In genomic region chr18:44939037-44939665, GRCh38 we compare ENCODE assay signal across 22 cellular contexts.
DNase-seq lines count a peak whose midpoint lies in the region; ATAC-seq and TF ChIP-seq lines count a peak whose summit lies in the region.
"Had no signal": no experiment of that assay in that cellular context is flagged by ENCODE, and none has a peak within 500 bp of the region (broad histone marks: within the 10 kb centered on the region; RNA-seq: fewer than 3 reads in every experiment).

No MANE protein-coding gene starts in this region.

- H3K4me3 ChIP-seq in epithelial cell of esophagus (ENCODE audit: low read length) = no peak overlapping the region
- H3K4me3 ChIP-seq: lung, psoas muscle had no signal

- H3K27ac Mint-ChIP-seq in nephron progenitor cell (peak overlapping the region; percentile 90), progenitor cell of endocrine pancreas (no peak overlapping the region)
- H3K27ac Mint-ChIP-seq: activated naive CD4-positive, alpha-beta T cell treated with anti-CD3 and anti-CD28 coated beads for 36 hours; CD4-positive, alpha-beta T cell; natural killer cell; T-cell had no signal

- peak; percentile 52 for DNase-seq in COLO668 (lab: John Stamatoyannopoulos, UW; ENCODE audit: unreplicated experiment)
- DNase-seq in NCI-H748 treated with DMSO at 0.1 percent for 48 hours (lab: John Stamatoyannopoulos, UW) = peak; percentile 80
- peak; percentile 76 for DNase-seq in epithelial cell of esophagus (ENCODE audit: low read depth)
- DNase-seq in nephron progenitor cell = no peak
- no peak for DNase-seq in T-helper 2 cell
- DNase-seq in activated CD8-positive, alpha-beta memory T cell treated with anti-CD3 and anti-CD28 coated beads for 24 hours = no peak
- DNase-seq in progenitor cell of endocrine pancreas (ENCODE audit: low spot score, unreplicated experiment) = no peak
- DNase-seq: activated CD4-positive, alpha-beta T cell treated with anti-CD3 and anti-CD28 coated beads, Interleukin-2, amount 50 U/mL, for 1 hour; activated naive CD4-positive, alpha-beta T cell treated with anti-CD3 and anti-CD28 coated beads for 36 hours; CD4-positive, alpha-beta T cell; effector memory CD8-positive, alpha-beta T cell; HCEC 1CT; heart left ventricle; natural killer cell; psoas muscle; Right ventricle myocardium superior; stimulated activated CD4-positive, alpha-beta T cell treated with anti-CD3 and anti-CD28 coated beads, Interleukin-4, amount 100 ng/mL, for 24 hours; substantia nigra; T-cell had no signal

- H3K4me3 Mint-ChIP-seq in nephron progenitor cell (no peak overlapping the region), progenitor cell of endocrine pancreas (ENCODE audit: low read depth) (no peak overlapping the region)
- H3K4me3 Mint-ChIP-seq: activated naive CD4-positive, alpha-beta T cell treated with anti-CD3 and anti-CD28 coated beads for 36 hours; CD4-positive, alpha-beta T cell; effector memory CD8-positive, alpha-beta T cell; IgD-negative memory B cell; natural killer cell; T-cell had no signal

- H3K27me3 Mint-ChIP-seq in nephron progenitor cell (ENCODE audit: low read depth, poor library complexity) = no peaks in the 10 kb centered on the region
- peaks cover 12% of the 10 kb centered on the region for H3K27me3 Mint-ChIP-seq in progenitor cell of endocrine pancreas
- H3K27me3 Mint-ChIP-seq: IgD-negative memory B cell had no signal

- ATAC-seq in HG03354 (IDR thresholded peaks at IDR 0.05; ENCODE audit: poor library complexity, severe bottlenecking, unreplicated experiment) = no peak
- ATAC-seq: effector memory CD8-positive, alpha-beta T cell had no signal

- peaks cover 36% of the 10 kb centered on the region for H3K4me1 Mint-ChIP-seq in nephron progenitor cell
- peaks cover 28% of the 10 kb centered on the region for H3K4me1 Mint-ChIP-seq in progenitor cell of endocrine pancreas (ENCODE audit: low read depth)
- H3K4me1 Mint-ChIP-seq: T-cell had no signal

- no peak for TF ChIP-seq CTCF in epithelial cell of esophagus (IDR thresholded peaks at IDR 0.05; ENCODE audit: insufficient read depth, low read depth, low read length, missing control alignments)
- no peak for TF ChIP-seq CTCF in nephron progenitor cell (IDR thresholded peaks at IDR 0.05)
- no peak for TF ChIP-seq CTCF in progenitor cell of endocrine pancreas (IDR thresholded peaks at IDR 0.05; ENCODE audit: unreplicated experiment)

- peaks cover 44% of the 10 kb centered on the region for H3K36me3 Mint-ChIP-seq in nephron progenitor cell (ENCODE audit: low read depth)
- H3K36me3 Mint-ChIP-seq in progenitor cell of endocrine pancreas (ENCODE audit: insufficient read depth) = peaks cover 3% of the 10 kb centered on the region
- H3K36me3 Mint-ChIP-seq: natural killer cell, T-cell had no signal

- peaks cover 22% of the 10 kb centered on the region for H3K9me3 Mint-ChIP-seq in nephron progenitor cell
- H3K9me3 Mint-ChIP-seq in progenitor cell of endocrine pancreas (ENCODE audit: low read depth) = peaks cover 3% of the 10 kb centered on the region
- H3K9me3 Mint-ChIP-seq: activated naive CD4-positive, alpha-beta T cell treated with anti-CD3 and anti-CD28 coated beads for 36 hours; CD4-positive, alpha-beta T cell; effector memory CD8-positive, alpha-beta T cell; natural killer cell had no signal

Comparison
In these comparisons a context has a peak if more than half of its experiments do, and no peak if none do; other contexts are left out.
1. DNase-seq: peak in COLO668 (single experiment), NCI-H748 treated with DMSO at 0.1 percent for 48 hours (single experiment) and epithelial cell of esophagus (single experiment); none in nephron progenitor cell (single experiment), T-helper 2 cell (0 of 5), activated CD8-positive, alpha-beta memory T cell treated with anti-CD3 and anti-CD28 coated beads for 24 hours (single experiment) and progenitor cell of endocrine pancreas (single experiment).